ENCODE assay signal across 33 cellular contexts in the genomic region with DNA sequence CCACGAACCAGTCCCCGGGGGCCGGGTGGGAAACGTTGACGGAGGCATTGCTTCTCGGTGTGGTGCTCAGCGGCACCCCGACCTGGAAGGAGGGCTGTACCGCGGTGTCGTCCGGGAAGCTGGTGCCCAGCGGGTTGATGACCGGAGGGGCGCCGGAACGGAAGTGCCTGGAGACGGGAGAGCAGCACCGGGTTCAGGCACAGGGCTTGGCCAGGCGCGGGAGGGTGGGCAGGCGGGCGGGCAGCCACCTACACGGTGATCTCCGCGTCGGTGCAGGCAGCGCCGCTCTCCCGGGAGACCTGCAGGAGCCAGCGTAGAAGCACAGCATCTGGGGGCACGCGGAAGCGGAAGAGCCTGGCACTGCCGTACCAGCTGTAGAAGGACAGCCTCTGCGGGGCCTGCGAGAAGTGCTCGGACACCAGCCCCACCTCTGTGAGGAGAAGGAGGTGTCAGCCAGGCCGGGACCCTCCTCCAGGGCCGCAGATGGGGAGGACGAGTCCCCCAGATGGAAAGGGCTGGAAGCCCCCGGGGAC.
"Had no signal": no experiment of that assay in that cellular context is flagged by ENCODE, and none has a peak within 500 bp of the region (broad histone marks: within the 10 kb centered on the region; RNA-seq: fewer than 3 reads in every experiment).

No MANE protein-coding gene starts in this region.

- H3K9ac ChIP-seq: neural progenitor cell had no signal

- DNase-seq: cortex of kidney; effector memory CD8-positive, alpha-beta T cell; erythroblast; esophagus squamous epithelium; foreskin melanocyte; glutamatergic neuron; hippocampal formation; kidney glomerular epithelial cell; left colon; left ventricle myocardium inferior; naive B cell; nucleus accumbens; posterior cingulate gyrus; psoas muscle; small intestine; stimulated activated CD4-positive, alpha-beta T cell treated with anti-CD3 and anti-CD28 coated beads, Interleukin-12 subunit alpha, Interleukin-12 subunit beta, amount 100 ng/mL, for 4 hours; stimulated activated CD4-positive, alpha-beta T cell treated with anti-CD3 and anti-CD28 coated beads, Interleukin-1b, Interleukin-23, amount 100 ng/mL, for 48 hours; stimulated activated CD4-positive, alpha-beta T cell treated with anti-CD3 and anti-CD28 coated beads, Interleukin-4, amount 100 ng/mL, for 1 hour; stimulated activated CD8-positive, alpha-beta memory T cell treated with anti-CD3 and anti-CD28 coated beads, Interleukin-4, amount 100 ng/mL, for 48 hours; stimulated activated naive CD4-positive, alpha-beta T cell; stimulated activated naive CD8-positive, alpha-beta T cell treated with anti-CD3 and anti-CD28 coated beads, Interleukin-15, amount 100 ng/mL, for 72 hours; transverse colon; upper lobe of right lung; uterus had no signal

- H3K27me3 Mint-ChIP-seq: effector memory CD8-positive, alpha-beta T cell; memory B cell; naive B cell; stimulated activated naive CD8-positive, alpha-beta T cell treated with anti-CD3 and anti-CD28 coated beads, Interleukin-15, amount 100 ng/mL, for 72 hours had no signal

- ATAC-seq: effector memory CD8-positive, alpha-beta T cell; heart right ventricle; left colon; psoas muscle; right lobe of liver; stimulated activated naive CD8-positive, alpha-beta T cell treated with anti-CD3 and anti-CD28 coated beads, Interleukin-15, amount 100 ng/mL, for 72 hours; upper lobe of right lung had no signal

- H3K4me2 ChIP-seq: neural progenitor cell had no signal

- H3K4me1 ChIP-seq: right lobe of liver, uterus had no signal

- H3K9me3 Mint-ChIP-seq: effector memory CD8-positive, alpha-beta T cell; memory B cell; naive B cell; nephron; neural progenitor cell; stimulated activated naive CD8-positive, alpha-beta T cell treated with anti-CD3 and anti-CD28 coated beads, Interleukin-15, amount 100 ng/mL, for 72 hours had no signal

- H3K4me3 Mint-ChIP-seq: effector memory CD8-positive, alpha-beta T cell; memory B cell; naive B cell; nephron; neural progenitor cell; stimulated activated naive CD8-positive, alpha-beta T cell treated with anti-CD3 and anti-CD28 coated beads, Interleukin-15, amount 100 ng/mL, for 72 hours had no signal

- H3K27me3 ChIP-seq: esophagus squamous epithelium, heart right ventricle, right lobe of liver, suprapubic skin, transverse colon, upper lobe of right lung, uterus had no signal

- H3K4me3 ChIP-seq: esophagus squamous epithelium, heart right ventricle, left ventricle myocardium inferior, lung, neural progenitor cell, psoas muscle, right lobe of liver, suprapubic skin, transverse colon, upper lobe of right lung, uterus had no signal

- H3K27ac ChIP-seq: esophagus squamous epithelium, heart right ventricle, left ventricle myocardium inferior, neural progenitor cell, psoas muscle, right lobe of liver, suprapubic skin, transverse colon, upper lobe of right lung, uterus had no signal

- H3K36me3 ChIP-seq: neural progenitor cell, uterus had no signal

- H2AFZ ChIP-seq: neural progenitor cell had no signal

- H3K36me3 Mint-ChIP-seq: naive B cell, neural progenitor cell had no signal

- H3K9me3 ChIP-seq: esophagus squamous epithelium, heart right ventricle, left ventricle myocardium inferior, psoas muscle, right lobe of liver, suprapubic skin, transverse colon, upper lobe of right lung, uterus had no signal

- FAIRE-seq: endometrium, islet of Langerhans, small intestine had no signal

- H3K27ac Mint-ChIP-seq: effector memory CD8-positive, alpha-beta T cell; memory B cell; naive B cell; nephron; neural progenitor cell; stimulated activated naive CD8-positive, alpha-beta T cell treated with anti-CD3 and anti-CD28 coated beads, Interleukin-15, amount 100 ng/mL, for 72 hours had no signal
